19 cellular contexts compared by ENCODE assay signal in genomic region chr6:47014401-47014800, GRCh38. TPM values are rescaled to one million over a fixed set of nuclear protein-coding genes. Genes with fewer than 3 reads are reported as not detected.
DNase-seq lines count a peak whose midpoint lies in the region; ATAC-seq and TF ChIP-seq lines count a peak whose summit lies in the region.
"Had no signal": no experiment of that assay in that cellular context is flagged by ENCODE, and none has a peak within 500 bp of the region (broad histone marks: within the 10 kb centered on the region; RNA-seq: fewer than 3 reads in every experiment).

No MANE protein-coding gene starts in this region.

- no peaks in the 10 kb centered on the region for H3K36me3 Mint-ChIP-seq in naive thymus-derived CD4-positive, alpha-beta T cell
- H3K36me3 Mint-ChIP-seq: CD4-positive, CD25-positive, alpha-beta regulatory T cell; CD8-positive, alpha-beta memory T cell had no signal

- no peaks in the 10 kb centered on the region for H3F3A ChIP-seq in PC-3 (ENCODE audit: low read length, unreplicated experiment)

- POLR2A ChIA-PET in PC-3 (lab: Charles Lee; ENCODE audit: unreplicated experiment): no interaction called here
- POLR2A ChIA-PET in naive thymus-derived CD4-positive, alpha-beta T cell (lab: Charles Lee): no interaction called here

- H3K27ac ChIP-seq in PC-3 (ENCODE audit: low read length): no peak overlapping the region
- no peak overlapping the region for H3K27ac ChIP-seq in naive thymus-derived CD4-positive, alpha-beta T cell (ENCODE audit: low read depth, low read length)
- no peak overlapping the region for H3K27ac ChIP-seq in substantia nigra (ENCODE audit: low read depth, low read length, poor library complexity, severe bottlenecking)

- H3K4me3 Mint-ChIP-seq in naive thymus-derived CD4-positive, alpha-beta T cell: no peak overlapping the region
- H3K4me3 Mint-ChIP-seq: CD4-positive, CD25-positive, alpha-beta regulatory T cell; CD8-positive, alpha-beta memory T cell; GM23338 had no signal

- H3K9ac ChIP-seq in PC-3 (ENCODE audit: low read length): no peak overlapping the region

- peaks cover 0 to 19% (median 0%) of the 10 kb centered on the region in 11 donors for H3K9me3 Mint-ChIP-seq in naive thymus-derived CD4-positive, alpha-beta T cell
- H3K9me3 Mint-ChIP-seq: CD8-positive, alpha-beta memory T cell; GM23338 had no signal

- H3K4me1 Mint-ChIP-seq in naive thymus-derived CD4-positive, alpha-beta T cell: no peaks in the 10 kb centered on the region
- H3K4me1 Mint-ChIP-seq: CD4-positive, CD25-positive, alpha-beta regulatory T cell; CD8-positive, alpha-beta memory T cell had no signal

- H3K4me3 ChIP-seq in PC-3 (ENCODE audit: low read length): no peak overlapping the region
- H3K4me3 ChIP-seq in naive thymus-derived CD4-positive, alpha-beta T cell (ENCODE audit: low read length): no peak overlapping the region
- H3K4me3 ChIP-seq: GM23338 had no signal

- H3K27me3 ChIP-seq in PC-3 (ENCODE audit: low read length): no peaks in the 10 kb centered on the region
- no peaks in the 10 kb centered on the region for H3K27me3 ChIP-seq in naive thymus-derived CD4-positive, alpha-beta T cell (ENCODE audit: control insufficient read depth in 2 of 2, insufficient read depth in 2 of 2, low read length in 2 of 2)

- peaks cover 0 to 22% (median 5%) of the 10 kb centered on the region in 5 donors for H3K27me3 Mint-ChIP-seq in naive thymus-derived CD4-positive, alpha-beta T cell
- H3K27me3 Mint-ChIP-seq: CD4-positive, CD25-positive, alpha-beta regulatory T cell had no signal

- H3K36me3 ChIP-seq in PC-3 (ENCODE audit: low read depth, low read length): peaks cover 81% of the 10 kb centered on the region
- no peaks in the 10 kb centered on the region for H3K36me3 ChIP-seq in naive thymus-derived CD4-positive, alpha-beta T cell (ENCODE audit: control insufficient read depth in 2 of 3, insufficient read depth in 3 of 3, low read length in 3 of 3)
- H3K36me3 ChIP-seq: BE2C had no signal

- no peak overlapping the region for H3K27ac Mint-ChIP-seq in naive thymus-derived CD4-positive, alpha-beta T cell
- H3K27ac Mint-ChIP-seq: CD4-positive, CD25-positive, alpha-beta regulatory T cell; CD8-positive, alpha-beta memory T cell; GM23338 had no signal

- ATAC-seq in PC-3 (0 out of 2 replicates have a peak, but pooled peaks have one; percentile 10), HG02623 (IDR thresholded peaks at IDR 0.05; ENCODE audit: unreplicated experiment) (no peak), HG02885 (IDR thresholded peaks at IDR 0.05; ENCODE audit: poor library complexity, unreplicated experiment) (no peak)
- ATAC-seq in naive thymus-derived CD4-positive, alpha-beta T cell: peak; percentile 16
- ATAC-seq: GM23338 had no signal

- intact Hi-C loops in PC-3 (cut with micrococcal nuclease): no loop called here
- intact Hi-C loops in naive thymus-derived CD4-positive, alpha-beta T cell (cut with micrococcal nuclease): no loop called here

- no TSS peak for BruUV-seq in PC-3 (replicated peaks; lab: Mats Ljungman, UMichigan)

- no peak for TF ChIP-seq CTCF in PC-3 (conservative IDR thresholded peaks at IDR 0.05; ENCODE audit: low read depth, low read length)

- H3K4me2 ChIP-seq in PC-3 (ENCODE audit: low read length): no peak overlapping the region
- H3K4me2 ChIP-seq: GM23338 had no signal

- no peaks in the 10 kb centered on the region for H3K9me3 ChIP-seq in PC-3 (ENCODE audit: low read length)
- H3K9me3 ChIP-seq in naive thymus-derived CD4-positive, alpha-beta T cell (ENCODE audit: control insufficient read depth in 2 of 3, low read length in 3 of 3): no peaks in the 10 kb centered on the region
- H3K9me3 ChIP-seq: BE2C had no signal

- H4K20me1 ChIP-seq in PC-3 (ENCODE audit: low read length): no peaks in the 10 kb centered on the region

- DNase-seq in PC-3 (no peak), glomerular visceral epithelial cell (ENCODE audit: extremely low spot score) (peak; percentile 14), substantia nigra (lab: John Stamatoyannopoulos, UW) (no peak), nucleus accumbens (lab: John Stamatoyannopoulos, UW) (no peak)
- DNase-seq in naive thymus-derived CD4-positive, alpha-beta T cell: no peak
- DNase-seq: ACHN; BE2C; C1 segment of cervical spinal cord; CD4-positive, CD25-positive, alpha-beta regulatory T cell; CD8-positive, alpha-beta memory T cell; COR-L47; DMS153; DMS79; GDM1; HCEC 1CT had no signal

- H3K9me2 ChIP-seq in PC-3 (replicated peaks; ENCODE audit: low read length): no peaks in the 10 kb centered on the region

- no peaks in the 10 kb centered on the region for H3K4me1 ChIP-seq in PC-3 (ENCODE audit: insufficient read depth, low read length)
- H3K4me1 ChIP-seq in naive thymus-derived CD4-positive, alpha-beta T cell (ENCODE audit: control insufficient read depth in 2 of 2, insufficient read depth in 2 of 2, low read length in 2 of 2): no peaks in the 10 kb centered on the region
- H3K4me1 ChIP-seq: BE2C had no signal

- H2AFZ ChIP-seq in PC-3 (ENCODE audit: low read length): no peak overlapping the region
- H2AFZ ChIP-seq: GM23338 had no signal

- CTCF ChIA-PET in PC-3 (lab: Charles Lee): no interaction called here
- CTCF ChIA-PET in naive thymus-derived CD4-positive, alpha-beta T cell (lab: Charles Lee): no interaction called here

- H3K79me2 ChIP-seq in PC-3 (ENCODE audit: low read length): no peaks in the 10 kb centered on the region

RNA-seq across cellular contexts. Expression of gene ADGRF1, which starts 27.7 kb away (rescaled TPM):
- total RNA-seq in PC-3 (2014; rRNA removed): 82.6 and 104 TPM in 2 replicates
- total RNA-seq in naive thymus-derived CD4-positive, alpha-beta T cell: not detected
- not detected for polyA plus RNA-seq in naive thymus-derived CD4-positive, alpha-beta T cell
- total RNA-seq: CD4-positive, CD25-positive, alpha-beta regulatory T cell; CD8-positive, alpha-beta memory T cell; Daoy; GM23338 had no signal
- polyA plus RNA-seq: CD4-positive, CD25-positive, alpha-beta regulatory T cell; CD8-positive, alpha-beta memory T cell; GM23338 had no signal

Comparison
In these comparisons a context has a peak if more than half of its experiments do, and no peak if none do; other contexts are left out.
1. ATAC-seq: peak in PC-3 (single experiment) and naive thymus-derived CD4-positive, alpha-beta T cell (single experiment); none in HG02623 (single experiment) and HG02885 (single experiment).
2. RNA of gene ADGRF1, which starts 27.7 kb away (total RNA-seq): 82.6 to 104 TPM in PC-3; not detected in naive thymus-derived CD4-positive, alpha-beta T cell; every median in the first group is over 10 times any median in the second.